8 cellular contexts compared by ENCODE assay signal in genomic region chr6:31070711-31071197, GRCh38. TPM values are rescaled to one million over a fixed set of nuclear protein-coding genes. Genes with fewer than 3 reads are reported as not detected.
DNase-seq lines count a peak whose midpoint lies in the region; ATAC-seq and TF ChIP-seq lines count a peak whose summit lies in the region.

No MANE protein-coding gene starts in this region.

- intact Hi-C loops in testis (cut with DNase I; ENCODE audit: low total_unique reads) = no loop called here

- H3K4me1 ChIP-seq in testis = no peaks in the 10 kb centered on the region

- no peaks in the 10 kb centered on the region for H3K36me3 ChIP-seq in testis (ENCODE audit: low read depth, missing control alignments)

- H3K27me3 ChIP-seq in testis = no peaks in the 10 kb centered on the region

- ATAC-seq in GM19328 (IDR thresholded peaks at IDR 0.05; ENCODE audit: unreplicated experiment) = no peak

- TF ChIP-seq CTCF in testis (IDR thresholded peaks at IDR 0.05) = peak in 2 of 3 experiments; percentile 13 to 42

- TF ChIP-seq POLR2A in testis (IDR thresholded peaks at IDR 0.05) = no peak

- no peak overlapping the region for H3K27ac ChIP-seq in testis

- 49 to 52% methylated on average over 6 of the region's 6 CpGs for WGBS in testis, 2 donors

- peak; percentile 51 for DNase-seq in DMS153 (lab: John Stamatoyannopoulos, UW)
- DNase-seq in HuH-7.5 (ENCODE audit: low spot score) = peak; percentile 48
- DNase-seq in amniotic epithelial cell (ENCODE audit: low read depth) = peak; percentile 84
- DNase-seq in iPS-NIHi11 (ENCODE audit: low spot score) = peak; percentile 68
- DNase-seq in testis = peak; percentile 85
- DNase-seq in activated T-cell treated with anti-CD3 and anti-CD28 coated beads for 4 hours = no peak
- DNase-seq in activated CD4-positive, alpha-beta T cell treated with anti-CD3 and anti-CD28 coated beads, Interleukin-2, amount 50 U/mL, for 48 hours = no peak

- no peaks in the 10 kb centered on the region for H3K9me3 ChIP-seq in testis

- H3K4me3 ChIP-seq in testis = no peak overlapping the region

RNA-seq across cellular contexts. Expression of gene C6orf15, which starts 41.6 kb away (rescaled TPM):
- not detected for total RNA-seq in testis
- polyA plus RNA-seq in testis (ENCODE audit: insufficient read depth, low read depth, low replicate concordance) = not detected

RNA-seq across cellular contexts. Expression of gene PSORS1C1, which starts 43.8 kb away (rescaled TPM):
- 10 to 100 TPM; 28.0 to 32.7 TPM for total RNA-seq in testis
- polyA plus RNA-seq in testis (ENCODE audit: insufficient read depth, low read depth, low replicate concordance) = 126 TPM

RNA-seq across cellular contexts. Expression of gene CDSN, which starts 49.5 kb away (rescaled TPM):
- total RNA-seq in testis = under 1 TPM in 1 of 2 donors, not detected in 1; 0.06 TPM
- 0.32 TPM for polyA plus RNA-seq in testis (ENCODE audit: insufficient read depth, low read depth, low replicate concordance)

Comparison
In these comparisons a context has a peak if more than half of its experiments do, and no peak if none do; other contexts are left out.
1. DNase-seq: peak in DMS153 (single experiment), HuH-7.5 (single experiment), amniotic epithelial cell (single experiment), iPS-NIHi11 (single experiment) and testis (single experiment); none in activated T-cell treated with anti-CD3 and anti-CD28 coated beads for 4 hours (single experiment) and activated CD4-positive, alpha-beta T cell treated with anti-CD3 and anti-CD28 coated beads, Interleukin-2, amount 50 U/mL, for 48 hours (0 of 2).